Comparison of ENCODE assay signal across 1 cellular context in genomic region chr10:86486856-86487255, GRCh38.
TF ChIP-seq lines count a peak whose summit lies in the region.

No MANE protein-coding gene starts in this region.

TF ChIP-seq in WTC11, 78 proteins besides CTCF, POLR2A, EP300 and RAD21 (continued from another document):
- TF ChIP-seq, protein P1, sequence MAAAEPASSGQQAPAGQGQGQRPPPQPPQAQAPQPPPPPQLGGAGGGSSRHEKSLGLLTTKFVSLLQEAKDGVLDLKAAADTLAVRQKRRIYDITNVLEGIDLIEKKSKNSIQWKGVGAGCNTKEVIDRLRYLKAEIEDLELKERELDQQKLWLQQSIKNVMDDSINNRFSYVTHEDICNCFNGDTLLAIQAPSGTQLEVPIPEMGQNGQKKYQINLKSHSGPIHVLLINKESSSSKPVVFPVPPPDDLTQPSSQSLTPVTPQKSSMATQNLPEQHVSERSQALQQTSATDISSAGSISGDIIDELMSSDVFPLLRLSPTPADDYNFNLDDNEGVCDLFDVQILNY (CRISPR knock-in tag; IDR thresholded peaks at IDR 0.05): no peak
- TF ChIP-seq, protein P2, sequence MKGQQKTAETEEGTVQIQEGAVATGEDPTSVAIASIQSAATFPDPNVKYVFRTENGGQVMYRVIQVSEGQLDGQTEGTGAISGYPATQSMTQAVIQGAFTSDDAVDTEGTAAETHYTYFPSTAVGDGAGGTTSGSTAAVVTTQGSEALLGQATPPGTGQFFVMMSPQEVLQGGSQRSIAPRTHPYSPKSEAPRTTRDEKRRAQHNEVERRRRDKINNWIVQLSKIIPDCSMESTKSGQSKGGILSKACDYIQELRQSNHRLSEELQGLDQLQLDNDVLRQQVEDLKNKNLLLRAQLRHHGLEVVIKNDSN (CRISPR knock-in tag; IDR thresholded peaks at IDR 0.05): no peak
- no peak for TF ChIP-seq MYBL2 (CRISPR knock-in tag; IDR thresholded peaks at IDR 0.05)
